ENCODE assay signal across 9 cellular contexts in the genomic region with DNA sequence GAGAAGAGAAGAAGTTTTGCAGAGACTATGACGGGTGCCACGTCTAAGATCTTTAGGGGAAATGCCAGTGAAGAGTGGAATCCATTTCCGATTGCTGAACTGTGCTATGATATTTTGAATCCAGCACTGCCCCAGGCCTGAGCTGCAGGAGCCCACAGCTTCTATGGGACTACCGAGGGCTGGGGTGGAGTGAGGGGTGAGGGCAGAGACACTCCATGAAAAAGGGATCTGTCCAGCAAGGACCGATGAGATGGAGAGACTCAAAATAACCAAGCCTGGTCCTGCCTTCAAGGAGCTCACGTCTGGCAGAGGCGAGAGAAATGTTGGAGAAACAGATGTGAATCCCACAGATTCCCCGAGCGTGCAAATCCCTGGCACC.
DNase-seq lines count a peak whose midpoint lies in the region; ATAC-seq, FAIRE-seq and TF ChIP-seq lines count a peak whose summit lies in the region.
"Had no signal": no experiment of that assay in that cellular context is flagged by ENCODE, and none has a peak within 500 bp of the region (broad histone marks: within the 10 kb centered on the region; RNA-seq: fewer than 3 reads in every experiment).

No MANE protein-coding gene starts in this region.

- H3K79me2 ChIP-seq in astrocyte (ENCODE audit: insufficient read depth, low read length): no peaks in the 10 kb centered on the region

- H3K27me3 ChIP-seq in astrocyte (ENCODE audit: insufficient read depth, low read length): no peaks in the 10 kb centered on the region
- H3K27me3 ChIP-seq in layer of hippocampus (ENCODE audit: control insufficient read depth, insufficient read depth, low read length): no peaks in the 10 kb centered on the region
- no peaks in the 10 kb centered on the region for H3K27me3 ChIP-seq in thoracic aorta (replicated peaks; ENCODE audit: insufficient read depth)

- H3K27ac ChIP-seq in astrocyte (ENCODE audit: low read depth, low read length) (no peak overlapping the region), layer of hippocampus (ENCODE audit: low read depth, low read length) (peak overlapping the region; percentile 46), thoracic aorta (peak overlapping the region; percentile 15 to 77)

- H3K4me3 Mint-ChIP-seq in activated CD4-positive, alpha-beta T cell treated with anti-CD3 and anti-CD28 coated beads for 36 hours: peak overlapping the region; percentile 44
- peak overlapping the region; percentile 64 for H3K4me3 Mint-ChIP-seq in astrocyte (ENCODE audit: unreplicated experiment)

- H3K36me3 ChIP-seq in astrocyte (ENCODE audit: insufficient read depth, low read length) (no peaks in the 10 kb centered on the region), thoracic aorta (no peaks in the 10 kb centered on the region)

- H4K20me1 ChIP-seq in astrocyte (ENCODE audit: insufficient read depth, low read length): no peaks in the 10 kb centered on the region

- peaks cover 27% of the 10 kb centered on the region for H3K4me1 Mint-ChIP-seq in activated CD4-positive, alpha-beta T cell treated with anti-CD3 and anti-CD28 coated beads for 36 hours
- peaks cover 11% of the 10 kb centered on the region for H3K4me1 Mint-ChIP-seq in astrocyte (ENCODE audit: low read depth, unreplicated experiment)

- H3K27me3 Mint-ChIP-seq in activated CD4-positive, alpha-beta T cell treated with anti-CD3 and anti-CD28 coated beads for 36 hours: peaks cover 5% of the 10 kb centered on the region
- H3K27me3 Mint-ChIP-seq in astrocyte (ENCODE audit: low read depth, unreplicated experiment): peaks cover 6% of the 10 kb centered on the region

- no peaks in the 10 kb centered on the region for H3K36me3 Mint-ChIP-seq in activated CD4-positive, alpha-beta T cell treated with anti-CD3 and anti-CD28 coated beads for 36 hours (ENCODE audit: low read depth)
- peaks cover 1% of the 10 kb centered on the region for H3K36me3 Mint-ChIP-seq in astrocyte (ENCODE audit: low read depth, unreplicated experiment)

- CTCF ChIA-PET in activated CD4-positive, alpha-beta T cell treated with anti-CD3 and anti-CD28 coated beads for 36 hours (lab: Charles Lee): interaction anchor here (0.6 to 2.2 kb wide), 4 partner anchors 19 to 218 kb away, joined by 3 to 11 read pairs (median 3); no protein-coding TSS in a partner anchor

- DNase-seq in activated CD4-positive, alpha-beta T cell treated with anti-CD3 and anti-CD28 coated beads for 36 hours: no peak
- no peak for DNase-seq in activated CD4-positive, alpha-beta T cell treated with anti-CD3 and anti-CD28 coated beads for 48 hours
- DNase-seq in astrocyte (ENCODE audit: low read depth): peak; percentile 22
- no peak for DNase-seq in thoracic aorta (ENCODE audit: low spot score)
- DNase-seq in COLO668 (lab: John Stamatoyannopoulos, UW; ENCODE audit: unreplicated experiment): no peak

- no peak overlapping the region for H3K9ac ChIP-seq in astrocyte (ENCODE audit: low read length)

- POLR2A ChIA-PET in activated CD4-positive, alpha-beta T cell treated with anti-CD3 and anti-CD28 coated beads for 36 hours (lab: Charles Lee): no interaction called here

- ATAC-seq in activated CD4-positive, alpha-beta T cell treated with anti-CD3 and anti-CD28 coated beads for 36 hours: no peak
- ATAC-seq in thoracic aorta (ENCODE audit: insufficient number of reproducible peaks, low FRiP score, low read depth) (no peak), GM21526 (IDR thresholded peaks at IDR 0.05; ENCODE audit: low FRiP score, unreplicated experiment) (no peak), HG02642 (IDR thresholded peaks at IDR 0.05; ENCODE audit: poor library complexity, unreplicated experiment) (no peak)

- no peak for FAIRE-seq in astrocyte (lab: Jason Lieb, UNC)
- FAIRE-seq: bronchial epithelial cell had no signal

- intact Hi-C loops in activated CD4-positive, alpha-beta T cell treated with anti-CD3 and anti-CD28 coated beads for 36 hours (cut with DNase I, micrococcal nuclease): no loop called here

- H3K4me1 ChIP-seq in astrocyte (ENCODE audit: insufficient read depth, low read length): peaks cover 14% of the 10 kb centered on the region
- peaks cover 11 to 14% of the 10 kb centered on the region in 2 donors for H3K4me1 ChIP-seq in thoracic aorta (ENCODE audit: control insufficient read depth in 1 of 2, low read depth in 2 of 2)

- no peaks in the 10 kb centered on the region for H3K9me3 ChIP-seq in astrocyte (ENCODE audit: insufficient read depth, low read depth, low read length)
- no peaks in the 10 kb centered on the region for H3K9me3 ChIP-seq in thoracic aorta

- H3K4me3 ChIP-seq in astrocyte (ENCODE audit: insufficient read depth, low read depth, low read length): peak overlapping the region; percentile 44
- H3K4me3 ChIP-seq in thoracic aorta: peak overlapping the region; percentile 70

- no peak for TF ChIP-seq CTCF in astrocyte (IDR thresholded peaks at IDR 0.05; ENCODE audit: insufficient read depth, low read depth, low read length)
- no peak for TF ChIP-seq CTCF in thoracic aorta (IDR thresholded peaks at IDR 0.05)

- peak overlapping the region; percentile 86 for H3K4me2 ChIP-seq in astrocyte (ENCODE audit: low read length)

- H3K27ac Mint-ChIP-seq in activated CD4-positive, alpha-beta T cell treated with anti-CD3 and anti-CD28 coated beads for 36 hours: peak overlapping the region; percentile 70
- no peak overlapping the region for H3K27ac Mint-ChIP-seq in astrocyte (ENCODE audit: unreplicated experiment)

- H3K9me3 Mint-ChIP-seq in activated CD4-positive, alpha-beta T cell treated with anti-CD3 and anti-CD28 coated beads for 36 hours (ENCODE audit: low read depth): no peaks in the 10 kb centered on the region
- peaks cover 2% of the 10 kb centered on the region for H3K9me3 Mint-ChIP-seq in astrocyte (ENCODE audit: unreplicated experiment)

- peak overlapping the region; percentile 81 for H2AFZ ChIP-seq in astrocyte (ENCODE audit: low read depth, low read length)
